Comparison of ENCODE assay signal across 2 cellular contexts in the genomic region with DNA sequence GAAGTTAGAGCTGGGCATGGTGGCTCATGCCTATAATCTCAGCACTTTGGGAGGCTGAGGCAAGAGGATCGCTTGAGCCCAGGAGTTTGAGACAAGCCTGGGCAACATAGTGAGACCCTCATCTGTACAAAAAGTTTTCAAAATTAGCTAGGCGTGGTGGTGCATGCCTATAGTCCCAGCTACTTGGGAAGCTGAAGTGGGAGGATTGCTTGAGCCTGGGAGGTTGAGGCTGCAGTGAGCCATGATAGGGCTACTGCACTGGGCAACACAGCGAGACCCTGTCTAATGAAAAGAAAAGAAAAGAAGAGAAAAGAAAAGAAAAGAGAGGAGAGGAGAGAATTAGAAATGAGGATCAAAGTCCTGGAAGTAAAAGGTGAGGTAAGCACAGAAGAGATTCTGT. TPM values are rescaled to one million over a fixed set of nuclear protein-coding genes. Genes with fewer than 3 reads are reported as not detected.
"Had no signal": no experiment of that assay in that cellular context is flagged by ENCODE, and none has a peak within 500 bp of the region (broad histone marks: within the 10 kb centered on the region; RNA-seq: fewer than 3 reads in every experiment).

No MANE protein-coding gene starts in this region.

RNA-seq across cellular contexts. Expression of gene ANK2, which starts 19.3 kb away (rescaled TPM):
- total RNA-seq: endothelial cell of umbilical vein had no signal
- polyA plus RNA-seq: endothelial cell of umbilical vein; naive thymus-derived CD4-positive, alpha-beta T cell had no signal
